Comparison of ENCODE assay signal across 11 cellular contexts in the genomic region with DNA sequence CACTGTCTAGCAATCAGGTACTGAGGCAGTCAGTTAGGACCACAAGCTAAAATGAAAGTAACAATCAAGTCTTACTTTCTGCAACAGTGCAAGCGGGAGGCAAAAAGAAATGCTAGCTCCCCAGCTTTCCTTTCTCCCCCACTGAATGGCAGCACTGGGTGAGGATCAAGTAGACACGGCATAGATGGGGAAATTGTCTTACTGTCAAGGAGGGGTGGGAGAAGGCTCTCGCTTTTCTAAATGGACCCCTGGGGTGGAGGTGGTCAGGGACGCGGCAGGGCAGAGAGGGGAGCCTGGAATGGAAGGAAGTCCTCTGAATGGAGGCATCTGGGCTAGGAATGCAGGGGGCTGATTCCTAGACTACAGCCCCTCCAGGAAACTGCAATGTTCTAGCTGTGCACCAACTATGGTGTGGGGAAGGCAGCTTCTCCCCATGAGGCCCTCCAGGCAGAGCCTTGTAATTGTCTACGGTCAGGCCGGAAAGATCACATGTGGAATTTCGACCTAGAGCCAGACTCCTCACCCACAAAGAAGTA. TPM values are rescaled to one million over a fixed set of nuclear protein-coding genes. Genes with fewer than 3 reads are reported as not detected.
DNase-seq lines count a peak whose midpoint lies in the region; ATAC-seq lines count a peak whose summit lies in the region.
"Had no signal": no experiment of that assay in that cellular context is flagged by ENCODE, and none has a peak within 500 bp of the region (broad histone marks: within the 10 kb centered on the region; RNA-seq: fewer than 3 reads in every experiment).

No MANE protein-coding gene starts in this region.

- H3K14ac ChIP-seq in trophoblast cell (ENCODE audit: low read length): no peak overlapping the region

- no peak overlapping the region for H3K9ac ChIP-seq in trophoblast cell (ENCODE audit: low read length)

- H3K9me3 ChIP-seq in SJCRH30 (replicated peaks) (no peaks in the 10 kb centered on the region), trophoblast cell (ENCODE audit: insufficient read depth, low read depth, low read length) (no peaks in the 10 kb centered on the region)

- peak; percentile 42 to 51 for DNase-seq in SJCRH30
- peak in 1 of 2 donors; percentile 21 for DNase-seq in trophoblast cell
- DNase-seq in HUDEP-2 (lab: John Stamatoyannopoulos, UW; ENCODE audit: unreplicated experiment in 76 of 76): no peak
- DNase-seq in NCI-H2029 (lab: John Stamatoyannopoulos, UW): no peak
- DNase-seq in cerebellar cortex (ENCODE audit: low spot score): no peak
- DNase-seq: cortex of kidney, NCI-H146, T-helper 9 cell had no signal

- no peak overlapping the region for H4K8ac ChIP-seq in trophoblast cell (ENCODE audit: low read depth, low read length)

- H3K18ac ChIP-seq in trophoblast cell (ENCODE audit: low read length): no peak overlapping the region

- H3K4me2 ChIP-seq in trophoblast cell (ENCODE audit: low read length): peak overlapping the region; percentile 35

- H4K91ac ChIP-seq in trophoblast cell (ENCODE audit: low read depth, low read length): no peak overlapping the region

- H2BK5ac ChIP-seq in trophoblast cell (ENCODE audit: low read depth, low read length, poor library complexity): no peak overlapping the region

- H3K36me3 ChIP-seq in SJCRH30: no peaks in the 10 kb centered on the region
- peaks cover 0 to 3% of the 10 kb centered on the region in 2 experiments for H3K36me3 ChIP-seq in trophoblast cell (ENCODE audit: control insufficient read depth in 1 of 2, insufficient read depth in 2 of 2, low read length in 2 of 2)

- H2BK12ac ChIP-seq in trophoblast cell (ENCODE audit: low read length): no peak overlapping the region

- H3K27me3 ChIP-seq in SJCRH30 (no peaks in the 10 kb centered on the region), trophoblast cell (ENCODE audit: insufficient read depth, low read length) (no peaks in the 10 kb centered on the region)

- H3K4me3 ChIP-seq in SJCRH30: peak overlapping the region; percentile 24; the same call in 1 of the 2 replicates
- no peak overlapping the region for H3K4me3 ChIP-seq in trophoblast cell (ENCODE audit: low read depth, low read length)

- H3K79me2 ChIP-seq in trophoblast cell (ENCODE audit: control insufficient read depth, insufficient read depth, low read length, poor library complexity): no peaks in the 10 kb centered on the region

- no CpG with 5 or more reads among the region's 8 CpGs for WGBS in trophoblast cell (ENCODE audit: extremely low coverage, insufficient coverage, insufficient read length)

- H4K12ac ChIP-seq in trophoblast cell (ENCODE audit: low read depth, low read length): no peak overlapping the region

- no peak overlapping the region for H2BK120ac ChIP-seq in trophoblast cell (ENCODE audit: insufficient read depth, low read length, poor library complexity)

- H3K27ac ChIP-seq in SJCRH30: peak overlapping the region; percentile 47
- H3K27ac ChIP-seq in trophoblast cell (ENCODE audit: low read depth, low read length): peak overlapping the region; percentile 9

- no peak overlapping the region for H3K23ac ChIP-seq in trophoblast cell (ENCODE audit: low read length)

- no peak overlapping the region for H2AK5ac ChIP-seq in trophoblast cell (ENCODE audit: low read length)

- H3K4ac ChIP-seq in trophoblast cell (ENCODE audit: low read depth, low read length): no peak overlapping the region

- no peaks in the 10 kb centered on the region for H3K79me1 ChIP-seq in trophoblast cell (ENCODE audit: low read length)

- no peak overlapping the region for H2AFZ ChIP-seq in trophoblast cell (ENCODE audit: insufficient read depth, low read length, poor library complexity)

- peaks cover 7% of the 10 kb centered on the region for H3K4me1 ChIP-seq in SJCRH30
- peaks cover 4 to 5% of the 10 kb centered on the region in 2 experiments for H3K4me1 ChIP-seq in trophoblast cell (ENCODE audit: control insufficient read depth in 1 of 2, insufficient read depth in 2 of 2, low read length in 2 of 2)

- ATAC-seq in GM18508 (IDR thresholded peaks at IDR 0.05; ENCODE audit: insufficient read depth, unreplicated experiment): peak; percentile 34
- ATAC-seq in esophagus mucosa: peak; percentile 33
- no peak for ATAC-seq in HG03108 (IDR thresholded peaks at IDR 0.05; ENCODE audit: unreplicated experiment)

RNA-seq across cellular contexts. Expression of a gene that starts 24.3 kb away (rescaled TPM):
- total RNA-seq in SJCRH30 (2014; rRNA removed; shearing (Covaris generic)): 32.0 and 34.0 TPM in 2 replicates
- 39.9 TPM for total RNA-seq in esophagus mucosa
- polyA plus RNA-seq in trophoblast cell (2013): 13.5 and 16.8 TPM in 2 replicates

RNA-seq across cellular contexts. Expression of a gene that starts 24.5 kb away (rescaled TPM):
- total RNA-seq in SJCRH30 (2014; rRNA removed; shearing (Covaris generic)): 22.8 and 24.7 TPM in 2 replicates
- 9.4 TPM for total RNA-seq in esophagus mucosa
- polyA plus RNA-seq in trophoblast cell (2013): 9.6 and 10.0 TPM in 2 replicates

Comparison
In these comparisons a context has a peak if more than half of its experiments do, and no peak if none do; other contexts are left out.
1. DNase-seq: peak in SJCRH30 (2 of 2); none in HUDEP-2 (0 of 76), NCI-H2029 (single experiment) and cerebellar cortex (single experiment).